ENCODE assay signal across 17 cellular contexts in genomic region chr20:41469868-41470267, GRCh38.
"Had no signal": no experiment of that assay in that cellular context is flagged by ENCODE, and none has a peak within 500 bp of the region (broad histone marks: within the 10 kb centered on the region; RNA-seq: fewer than 3 reads in every experiment).

No MANE protein-coding gene starts in this region.

- H3K4me3 Mint-ChIP-seq: activated T-cell treated with anti-CD3 and anti-CD28 coated beads, Interleukin-2, amount 50 U/mL, for 72 hours; nephron progenitor cell; T-helper 17 cell had no signal

- DNase-seq: activated CD4-positive, alpha-beta T cell treated with anti-CD3 and anti-CD28 coated beads, Interleukin-2, amount 50 U/mL, for 4 hours; activated effector memory CD4-positive, alpha-beta T cell treated with anti-CD3 and anti-CD28 coated beads, Interleukin-2, amount 50 U/mL, for 16 hours; activated naive CD4-positive, alpha-beta T cell treated with anti-CD3 and anti-CD28 coated beads, Interleukin-2, amount 50 U/mL, for 16 hours; activated T-cell treated with anti-CD3 and anti-CD28 coated beads, Interleukin-2, amount 50 U/mL, for 72 hours; effector memory CD4-positive, alpha-beta T cell; foreskin keratinocyte; glutamatergic neuron; mesenchymal stem cell; nephron progenitor cell; nucleus accumbens; posterior cingulate gyrus; stimulated activated CD8-positive, alpha-beta memory T cell treated with anti-CD3 and anti-CD28 coated beads, Interleukin-4, amount 100 ng/mL, for 48 hours; stimulated activated naive CD4-positive, alpha-beta T cell; T-helper 17 cell; thyroid gland; WERI-Rb-1 had no signal

- H3K27ac Mint-ChIP-seq: activated T-cell treated with anti-CD3 and anti-CD28 coated beads, Interleukin-2, amount 50 U/mL, for 72 hours; nephron progenitor cell; T-helper 17 cell had no signal

- H3K4me3 ChIP-seq: esophagus muscularis mucosa, thyroid gland had no signal

- H3K9me3 ChIP-seq: esophagus muscularis mucosa, thyroid gland had no signal

- H3K27me3 Mint-ChIP-seq: T-helper 17 cell had no signal

- ATAC-seq: activated T-cell treated with anti-CD3 and anti-CD28 coated beads, Interleukin-2, amount 50 U/mL, for 72 hours; foreskin keratinocyte; T-helper 17 cell had no signal

- H3K27me3 ChIP-seq: esophagus muscularis mucosa, foreskin keratinocyte, thyroid gland had no signal

- H3K27ac ChIP-seq: esophagus muscularis mucosa, foreskin keratinocyte, thyroid gland, WERI-Rb-1 had no signal
